8 cellular contexts compared by ENCODE assay signal in the genomic region with DNA sequence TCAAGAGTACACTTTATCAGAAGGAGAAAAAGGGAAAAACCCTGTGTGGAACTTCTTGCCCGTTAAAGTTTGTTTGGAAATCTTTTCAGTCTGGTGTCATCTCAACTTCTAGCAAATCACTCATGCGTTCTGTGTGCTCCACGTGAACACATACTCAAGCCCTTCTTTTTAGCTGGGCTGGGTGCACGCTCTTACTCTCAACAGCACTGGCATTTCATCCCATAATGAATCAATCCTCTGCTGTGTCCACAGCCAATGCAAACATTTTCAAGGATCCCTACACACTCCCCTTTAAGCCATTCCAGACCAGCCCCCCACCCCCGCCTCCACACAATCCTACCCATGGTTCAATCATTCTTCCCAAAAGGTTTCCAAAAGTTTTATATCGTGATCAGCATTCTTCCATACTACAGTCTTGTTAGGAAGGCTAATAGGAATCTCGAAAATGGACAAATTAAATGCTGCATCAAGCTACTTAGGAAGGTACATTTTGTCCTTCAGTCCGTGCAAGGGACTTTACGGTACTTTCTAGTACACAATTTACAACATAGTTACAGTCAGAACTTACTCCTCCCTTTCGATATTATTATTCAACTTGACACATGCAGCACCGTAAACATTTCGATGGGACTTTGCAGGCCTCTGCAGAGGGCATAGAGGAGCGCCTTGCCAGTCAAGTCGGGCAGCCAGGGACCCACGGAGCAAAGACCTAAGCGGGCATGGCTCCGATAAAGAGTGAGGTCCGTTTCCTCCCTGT. TPM values are rescaled to one million over a fixed set of nuclear protein-coding genes. Genes with fewer than 3 reads are reported as not detected.
DNase-seq lines count a peak whose midpoint lies in the region; ATAC-seq and TF ChIP-seq lines count a peak whose summit lies in the region.

No MANE protein-coding gene starts in this region.

- POLR2A ChIA-PET in T-cell (lab: Charles Lee): interaction anchor here in 1 of 2 donors (0.5 to 0.6 kb wide), 2 partner anchors 834 to 1183 kb away, joined by 3 to 9 read pairs; no protein-coding TSS in a partner anchor

- H3K9me3 ChIP-seq in esophagus (ENCODE audit: control insufficient read depth in 2 of 2, insufficient read depth in 1 of 2, low read depth in 1 of 2, low read length in 1 of 2) (no peaks in the 10 kb centered on the region), ovary (no peaks in the 10 kb centered on the region)

- H3K27me3 Mint-ChIP-seq in GM23338 (ENCODE audit: insufficient read depth, low read depth, poor library complexity): peaks cover 81% of the 10 kb centered on the region
- no peaks in the 10 kb centered on the region for H3K27me3 Mint-ChIP-seq in T-cell

- H3K4me2 ChIP-seq in GM23338: peak overlapping the region; percentile 98

- intact Hi-C loops in ovary (cut with DNase I): loop anchor here in 2 of 4 donors (5.0 to 10.0 kb wide), 3 partner anchors 40 to 1057 kb away; no protein-coding TSS in a partner anchor

- no peaks in the 10 kb centered on the region for H3K36me3 ChIP-seq in GM23338 (ENCODE audit: insufficient read depth)
- H3K36me3 ChIP-seq in esophagus (ENCODE audit: control insufficient read depth in 2 of 2, insufficient read depth in 2 of 2, low read length in 1 of 2): no peaks in the 10 kb centered on the region
- H3K36me3 ChIP-seq in ovary: no peaks in the 10 kb centered on the region

- H3K27me3 ChIP-seq in GM23338 (ENCODE audit: insufficient read depth) (peaks cover 89% of the 10 kb centered on the region), esophagus (ENCODE audit: control insufficient read depth in 1 of 2, insufficient read depth in 2 of 2, low read length in 2 of 2) (no peaks in the 10 kb centered on the region), ovary (no peaks in the 10 kb centered on the region)

- no peak for TF ChIP-seq POLR2A in ovary (IDR thresholded peaks at IDR 0.05)

- H2AFZ ChIP-seq in GM23338: no peak overlapping the region; the same call in 1 of the 2 replicates

- peaks cover 51% of the 10 kb centered on the region for H3K4me1 Mint-ChIP-seq in GM23338
- H3K4me1 Mint-ChIP-seq in T-cell: peaks cover 45 to 53% (median 46%) of the 10 kb centered on the region in 3 donors

- peak; percentile 18 for DNase-seq in COLO668 (lab: John Stamatoyannopoulos, UW; ENCODE audit: unreplicated experiment)
- DNase-seq in GM23338 (ENCODE audit: low spot score): no peak
- peak in 1 of 34 experiments; percentile 17 for DNase-seq in T-cell
- DNase-seq in ovary: no peak
- DNase-seq in amygdala (lab: John Stamatoyannopoulos, UW): no peak
- no peak for DNase-seq in DMS79 treated with DMSO at 0.1 percent for 48 hours (lab: John Stamatoyannopoulos, UW)
- no peak for DNase-seq in middle frontal gyrus (ENCODE audit: extremely low spot score, low spot score)

- H3K4me3 ChIP-seq in GM23338 (peak overlapping the region; percentile 83), esophagus (ENCODE audit: low read depth in 1 of 2, low read length in 2 of 2) (peak overlapping the region; percentile 82 to 99), ovary (peak overlapping the region; percentile 97)

- H3K4me3 Mint-ChIP-seq in GM23338 (peak overlapping the region; percentile 79), T-cell (peak overlapping the region; percentile 88 to 100 (median 91))

- H3K27ac ChIP-seq in GM23338 (ENCODE audit: low read depth) (no peak overlapping the region), esophagus (ENCODE audit: low read depth in 2 of 2, low read length in 1 of 2) (peak overlapping the region; percentile 90 to 99), ovary (peak overlapping the region in 1 of 2 donors; percentile 99)

- H3K9me2 ChIP-seq in GM23338 (ENCODE audit: insufficient read depth): no peaks in the 10 kb centered on the region

- H3K4me1 ChIP-seq in GM23338 (ENCODE audit: insufficient read depth): peaks cover 44% of the 10 kb centered on the region
- peaks cover 4 to 13% of the 10 kb centered on the region in 2 donors for H3K4me1 ChIP-seq in esophagus (ENCODE audit: control insufficient read depth in 2 of 2, insufficient read depth in 2 of 2, low read length in 1 of 2)
- H3K4me1 ChIP-seq in ovary (ENCODE audit: insufficient read depth): peaks cover 4% of the 10 kb centered on the region

- CTCF ChIA-PET in T-cell (lab: Charles Lee): no interaction called here

- H4K20me1 ChIP-seq in GM23338 (replicated peaks; ENCODE audit: insufficient read depth): peaks cover 17% of the 10 kb centered on the region

- ATAC-seq in GM23338 (no peak), T-cell (replicated peaks in 1 of 4) (peak in 1 of 4 experiments; percentile 0)

- TF ChIP-seq CTCF in GM23338 (conservative IDR thresholded peaks at IDR 0.05; ENCODE audit: low read depth in 2 of 2): no peak
- TF ChIP-seq CTCF in ovary (IDR thresholded peaks at IDR 0.05): no peak

- peaks cover 9% of the 10 kb centered on the region; the same call in 1 of the 2 replicates for H3F3A ChIP-seq in GM23338 (replicated peaks; ENCODE audit: low read depth)

- H3K9me3 Mint-ChIP-seq in GM23338 (peaks cover 3% of the 10 kb centered on the region; the same call in 1 of the 3 replicates), T-cell (no peaks in the 10 kb centered on the region)

- no peaks in the 10 kb centered on the region; the same call in 2 of the 3 replicates for H3K36me3 Mint-ChIP-seq in GM23338 (ENCODE audit: low read depth)
- peaks cover 3% of the 10 kb centered on the region for H3K36me3 Mint-ChIP-seq in T-cell

- H3K27ac Mint-ChIP-seq in GM23338 (no peak overlapping the region), T-cell (peak overlapping the region; percentile 87 to 93)

- WGBS in esophagus, 2 donors: 11 to 13% methylated on average over 18 of the region's 18 CpGs
- WGBS in ovary, 3 donors: 2% methylated on average over 18 of the region's 18 CpGs

- no peaks in the 10 kb centered on the region for H3K79me2 ChIP-seq in GM23338 (replicated peaks; ENCODE audit: insufficient read depth)

- no peak for TF ChIP-seq EP300 in ovary (IDR thresholded peaks at IDR 0.05)

TF ChIP-seq in GM23338, 12 proteins besides CTCF, POLR2A, EP300 and RAD21:
- TF ChIP-seq ZNF331 (CRISPR knock-in tag; IDR thresholded peaks at IDR 0.05; ENCODE audit: low read depth): no peak
- no peak for TF ChIP-seq STAT1 (IDR thresholded peaks at IDR 0.05; ENCODE audit: unreplicated experiment)
- TF ChIP-seq CREB1 (CRISPR knock-in tag; IDR thresholded peaks at IDR 0.05; ENCODE audit: low read depth): no peak
- peak; percentile 75 for TF ChIP-seq EZH2 (IDR thresholded peaks at IDR 0.05; ENCODE audit: low read depth, unreplicated experiment)
- no peak for TF ChIP-seq EZH2phosphoT487 (IDR thresholded peaks at IDR 0.05; ENCODE audit: unreplicated experiment)
TF ChIP-seq in GM23338: peak in this region for 1.

RNA-seq across cellular contexts. Expression of gene PTGR3, which starts 1.5 kb away (rescaled TPM):
- 1.5 TPM in 2 replicates for total RNA-seq in GM23338 (2014; rRNA removed; shearing (Covaris generic))
- polyA plus RNA-seq in GM23338 (2016; fragmentation: Nextera tagmentation; extraction: Ambion mirVana) (0.84 and 1.1 TPM in 2 replicates), esophagus (10 to 100 TPM; 10.8 to 14.4 TPM), ovary (10 to 100 TPM; 19.8 to 28.4 TPM)
- total RNA-seq in T-cell (10 to 100 TPM; 32.8 to 44.1 (median 36.5) TPM), ovary (10 to 100 TPM; 15.4 to 55.7 (median 32.6) TPM)

RNA-seq across cellular contexts. Expression of gene TSHZ1, which starts 3.1 kb away (rescaled TPM):
- 0.38 and 1.2 TPM in 2 replicates for total RNA-seq in GM23338 (2014; rRNA removed; shearing (Covaris generic))
- polyA plus RNA-seq in GM23338 (2016; fragmentation: Nextera tagmentation; extraction: Ambion mirVana) (0.23 TPM in 1 of 2 replicates, not detected in the other), esophagus (1 to 10 TPM; 4.7 to 6.7 TPM), ovary (10 to 100 TPM; 27.9 to 51.8 TPM)
- total RNA-seq in T-cell (10 to 100 TPM; 26.5 to 31.3 (median 28.2) TPM), ovary (100 to 1,000 TPM in 1 of 7 donors, 10 to 100 TPM in 6; 28.5 to 109 (median 69.0) TPM)

Comparison
In these comparisons a context has a peak if more than half of its experiments do, and no peak if none do; other contexts are left out.
1. RNA of gene TSHZ1, which starts 3.1 kb away (total RNA-seq): 28.5 to 109 TPM in ovary and 26.5 to 31.3 TPM in T-cell; 0.38 to 1.2 TPM in GM23338; every median in the first group is over 10 times any median in the second.
2. Peak in every context shown above with its lines, with median percentiles within 50 percentile points of each other: H3K4me3 ChIP-seq.